In the genomic region with DNA sequence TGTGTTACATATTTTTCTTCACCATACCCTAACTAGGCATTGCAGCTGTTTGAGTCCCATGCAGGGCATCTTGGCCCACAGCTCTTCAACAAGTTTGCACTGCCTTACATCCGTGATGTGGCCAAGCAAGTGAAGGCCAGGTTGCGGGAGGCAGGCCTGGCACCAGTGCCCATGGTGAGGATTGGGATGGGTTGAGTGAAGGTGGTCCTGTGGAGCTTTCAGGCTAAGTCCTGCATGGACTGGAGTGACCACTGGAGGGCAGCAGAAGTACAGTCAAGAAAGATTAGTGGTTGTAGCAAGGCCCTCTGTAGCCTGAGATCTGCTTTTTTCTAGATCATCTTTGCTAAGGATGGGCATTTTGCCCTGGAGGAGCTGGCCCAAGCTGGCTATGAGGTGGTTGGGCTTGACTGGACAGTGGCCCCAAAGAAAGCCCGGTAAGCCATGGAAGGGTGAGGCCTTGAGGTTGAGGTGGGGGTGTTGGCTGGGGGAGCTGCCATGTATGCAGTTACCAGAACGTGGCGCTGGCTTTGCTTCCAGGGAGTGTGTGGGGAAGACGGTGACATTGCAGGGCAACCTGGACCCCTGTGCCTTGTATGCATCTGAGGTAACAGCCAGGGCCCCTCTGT, we compare ENCODE assay signal across 8 cellular contexts. TPM values are rescaled to one million over a fixed set of nuclear protein-coding genes. Genes with fewer than 3 reads are reported as not detected.
DNase-seq lines count a peak whose midpoint lies in the region; ATAC-seq and TF ChIP-seq lines count a peak whose summit lies in the region.

No MANE protein-coding gene starts in this region.

- H3K27me3 ChIP-seq in HL-60 (ENCODE audit: insufficient read depth, poor library complexity, severe bottlenecking): no peaks in the 10 kb centered on the region

- no peaks in the 10 kb centered on the region for H3K27me3 Mint-ChIP-seq in activated CD8-positive, alpha-beta T cell treated with anti-CD3 and anti-CD28 coated beads, Interleukin-2, amount 10 ng/mL, durations not matched to agents 7 days and 5 days (ENCODE audit: low read depth)

- no peak overlapping the region for H3K4me3 ChIP-seq in HL-60 (replicated peaks; ENCODE audit: insufficient read depth, low read length)

- POLR2A ChIA-PET in activated CD8-positive, alpha-beta T cell treated with anti-CD3 and anti-CD28 coated beads, Interleukin-2, amount 10 ng/mL, durations not matched to agents 7 days and 5 days (lab: Charles Lee): interaction anchor here (0.6 to 6.8 kb wide), 7 partner anchors 195 to 479 kb away, joined by 3 to 78 read pairs (median 3); a partner anchor contains a TSS

- H3K36me3 Mint-ChIP-seq in activated CD8-positive, alpha-beta T cell treated with anti-CD3 and anti-CD28 coated beads, Interleukin-2, amount 10 ng/mL, durations not matched to agents 7 days and 5 days (ENCODE audit: low read depth): peaks cover 11% of the 10 kb centered on the region

- H3K4me1 Mint-ChIP-seq in activated CD8-positive, alpha-beta T cell treated with anti-CD3 and anti-CD28 coated beads, Interleukin-2, amount 10 ng/mL, durations not matched to agents 7 days and 5 days (ENCODE audit: low read depth): peaks cover 43% of the 10 kb centered on the region

- peak; percentile 21 for ATAC-seq in activated CD8-positive, alpha-beta T cell treated with anti-CD3 and anti-CD28 coated beads, Interleukin-2, amount 10 ng/mL, durations not matched to agents 7 days and 5 days
- no peak for ATAC-seq in GM19397 (IDR thresholded peaks at IDR 0.05; ENCODE audit: unreplicated experiment)

- peak; percentile 89 for TF ChIP-seq CTCF in HL-60 (IDR thresholded peaks at IDR 0.05; ENCODE audit: insufficient read depth, low read length)

- no peak overlapping the region for H3K27ac ChIP-seq in HL-60 (replicated peaks)

- no peak overlapping the region for H3K4me3 Mint-ChIP-seq in activated CD8-positive, alpha-beta T cell treated with anti-CD3 and anti-CD28 coated beads, Interleukin-2, amount 10 ng/mL, durations not matched to agents 7 days and 5 days

- no peak overlapping the region for H3K27ac Mint-ChIP-seq in activated CD8-positive, alpha-beta T cell treated with anti-CD3 and anti-CD28 coated beads, Interleukin-2, amount 10 ng/mL, durations not matched to agents 7 days and 5 days

- DNase-seq in C1 segment of cervical spinal cord (lab: John Stamatoyannopoulos, UW) (peak in 13 of 14 donors; percentile 11 to 83 (median 63)), HL-60 (ENCODE audit: low read depth in 1 of 2, low spot score in 1 of 2) (peak; percentile 57 to 83), NCI-H82 treated with DMSO at 0.1 percent for 48 hours (lab: John Stamatoyannopoulos, UW; ENCODE audit: unreplicated experiment) (peak; percentile 64), mesenteric fat pad (ENCODE audit: low spot score) (peak; percentile 89)
- peak; percentile 88 for DNase-seq in activated CD8-positive, alpha-beta T cell treated with anti-CD3 and anti-CD28 coated beads, Interleukin-2, amount 10 ng/mL, durations not matched to agents 7 days and 5 days
- DNase-seq in effector CD8-positive, alpha-beta T cell (lab: John Stamatoyannopoulos, UW): peak; percentile 67
- peak; percentile 53 to 62 for DNase-seq in stimulated activated CD8-positive, alpha-beta memory T cell treated with anti-CD3 and anti-CD28 coated beads, Interleukin-2, amount 100 ng/mL, for 1 hour (ENCODE audit: low read depth in 2 of 2)

- CTCF ChIA-PET in activated CD8-positive, alpha-beta T cell treated with anti-CD3 and anti-CD28 coated beads, Interleukin-2, amount 10 ng/mL, durations not matched to agents 7 days and 5 days (lab: Charles Lee): interaction anchor here (0.7 to 11.4 kb wide), 39 partner anchors 10 to 555 kb away, joined by 3 to 361 read pairs (median 4); a partner anchor contains a TSS

- H3K9me3 Mint-ChIP-seq in activated CD8-positive, alpha-beta T cell treated with anti-CD3 and anti-CD28 coated beads, Interleukin-2, amount 10 ng/mL, durations not matched to agents 7 days and 5 days (ENCODE audit: insufficient read depth): no peaks in the 10 kb centered on the region

RNA-seq across cellular contexts. Expression of a gene that starts 2.5 kb away (rescaled TPM):
- total RNA-seq in activated CD8-positive, alpha-beta T cell treated with anti-CD3 and anti-CD28 coated beads, Interleukin-2, amount 10 ng/mL, durations not matched to agents 7 days and 5 days: 10 to 100 TPM; 74.7 to 76.4 TPM
- total RNA-seq in mesenteric fat pad: 67.8 TPM

RNA-seq across cellular contexts. Expression of a gene that starts 3.4 kb away (rescaled TPM):
- total RNA-seq in activated CD8-positive, alpha-beta T cell treated with anti-CD3 and anti-CD28 coated beads, Interleukin-2, amount 10 ng/mL, durations not matched to agents 7 days and 5 days: 10 to 100 TPM; 33.5 to 38.6 TPM
- total RNA-seq in mesenteric fat pad: 41.1 TPM

RNA-seq across cellular contexts. Expression of a gene that starts 28.1 kb away (rescaled TPM):
- 10 to 100 TPM; 24.6 to 28.8 TPM for total RNA-seq in activated CD8-positive, alpha-beta T cell treated with anti-CD3 and anti-CD28 coated beads, Interleukin-2, amount 10 ng/mL, durations not matched to agents 7 days and 5 days
- 37.8 TPM for total RNA-seq in mesenteric fat pad
